8 cellular contexts compared by ENCODE assay signal in the genomic region with DNA sequence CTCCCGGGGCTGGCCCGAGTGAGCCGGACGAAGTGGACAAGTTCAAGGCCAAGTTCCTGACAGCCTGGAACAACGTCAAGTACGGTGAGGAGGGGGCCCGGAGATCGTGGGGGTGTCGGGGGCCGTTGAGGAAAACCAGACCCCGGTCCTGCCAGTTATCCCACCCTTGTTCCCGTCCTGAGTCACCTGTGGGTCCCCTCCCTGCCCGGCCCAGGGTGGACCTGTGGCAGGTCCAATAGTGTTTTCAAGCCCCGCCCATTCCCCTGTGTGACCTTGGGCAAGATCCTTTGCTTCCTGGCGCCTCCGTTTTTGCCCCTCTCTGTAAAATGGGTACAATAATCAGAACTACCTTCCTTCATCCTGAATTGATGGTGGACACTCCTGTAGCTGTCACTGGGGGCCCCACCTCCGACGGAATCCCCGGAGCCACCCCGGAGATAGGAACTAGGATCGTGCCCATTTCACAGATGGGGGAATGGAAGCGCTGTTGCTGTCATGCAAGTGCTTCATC. TPM values are rescaled to one million over a fixed set of nuclear protein-coding genes. Genes with fewer than 3 reads are reported as not detected.
DNase-seq lines count a peak whose midpoint lies in the region; ATAC-seq, FAIRE-seq and TF ChIP-seq lines count a peak whose summit lies in the region.

No MANE protein-coding gene starts in this region.

- DNase-seq in stimulated activated CD4-positive, alpha-beta T cell treated with anti-CD3 and anti-CD28 coated beads, Interleukin-2, amount 100 ng/mL, for 24 hours: peak; percentile 33 to 40
- no peak for DNase-seq in stimulated activated CD4-positive, alpha-beta T cell treated with anti-CD3 and anti-CD28 coated beads, Interleukin-12 subunit alpha, Interleukin-12 subunit beta, amount 100 ng/mL, for 4 hours
- DNase-seq in PC-9 (peak in 1 of 2 experiments; percentile 22), mucosa of gallbladder (ENCODE audit: low spot score) (peak; percentile 18), aorta (peak in 1 of 2 donors; percentile 75), frontal cortex (ENCODE audit: low spot score in 2 of 2) (no peak), activated gamma-delta T cell (lab: John Stamatoyannopoulos, UW) (no peak)

- CTCF ChIA-PET in PC-9 (lab: Charles Lee): no interaction called here

- no peak for ATAC-seq in aorta (ENCODE audit: low FRiP score)

- no peak for TF ChIP-seq CTCF in PC-9 (conservative IDR thresholded peaks at IDR 0.05)

- no peaks in the 10 kb centered on the region for H4K20me1 ChIP-seq in PC-9 (ENCODE audit: insufficient read depth)

- peaks cover 29% of the 10 kb centered on the region for H3K36me3 Mint-ChIP-seq in dendritic cell treated with granulocyte-macrophage colony-stimulating factor and Interleukin-4, amounts not matched to agents 40 ng/mL and 50 ng/mL, for 4 days (ENCODE audit: low read depth)

- H3K27me3 ChIP-seq in PC-9 (ENCODE audit: insufficient read depth, low read depth) (no peaks in the 10 kb centered on the region), aorta (ENCODE audit: control insufficient read depth in 1 of 2, insufficient read depth in 2 of 2, low read length in 1 of 2) (no peaks in the 10 kb centered on the region)

- H3K9me2 ChIP-seq in PC-9 (ENCODE audit: insufficient read depth): no peaks in the 10 kb centered on the region

- H3F3A ChIP-seq in PC-9 (ENCODE audit: insufficient read depth, low read depth): no peaks in the 10 kb centered on the region; the same call in 1 of the 2 replicates

- H3K36me3 ChIP-seq in PC-9 (ENCODE audit: low read depth): 0 out of 2 replicates have a peak, but pooled peaks cover 6% of the 10 kb centered on the region
- no peaks in the 10 kb centered on the region for H3K36me3 ChIP-seq in aorta (ENCODE audit: control insufficient read depth in 1 of 2, insufficient read depth in 2 of 2, low read length in 1 of 2)

- FAIRE-seq in frontal cortex (lab: Jason Lieb, UNC): no peak

- H3K4me3 Mint-ChIP-seq in dendritic cell treated with granulocyte-macrophage colony-stimulating factor and Interleukin-4, amounts not matched to agents 40 ng/mL and 50 ng/mL, for 4 days: peak overlapping the region; percentile 83

- POLR2A ChIA-PET in PC-9 (lab: Charles Lee; ENCODE audit: unreplicated experiment): no interaction called here

- H3K4me3 ChIP-seq in PC-9 (peak overlapping the region; percentile 82), aorta (ENCODE audit: low read length in 2 of 2) (peak overlapping the region; percentile 85 to 94)

- H3K4me1 Mint-ChIP-seq in dendritic cell treated with granulocyte-macrophage colony-stimulating factor and Interleukin-4, amounts not matched to agents 40 ng/mL and 50 ng/mL, for 4 days (ENCODE audit: low read depth): peaks cover 26% of the 10 kb centered on the region

- peaks cover 10% of the 10 kb centered on the region for H3K79me2 ChIP-seq in PC-9 (ENCODE audit: low read depth)

- H3K4me1 ChIP-seq in PC-9 (replicated peaks; ENCODE audit: insufficient read depth) (peaks cover 6% of the 10 kb centered on the region; the same call in 1 of the 2 replicates), aorta (ENCODE audit: control insufficient read depth in 1 of 2, insufficient read depth in 2 of 2, low read length in 2 of 2) (no peaks in the 10 kb centered on the region)

- H3K9me3 ChIP-seq in PC-9 (ENCODE audit: insufficient read depth, low read depth) (no peaks in the 10 kb centered on the region), aorta (ENCODE audit: control insufficient read depth, low read length) (no peaks in the 10 kb centered on the region)

- H2AFZ ChIP-seq in PC-9: peak overlapping the region; percentile 78

- H3K9me3 Mint-ChIP-seq in dendritic cell treated with granulocyte-macrophage colony-stimulating factor and Interleukin-4, amounts not matched to agents 40 ng/mL and 50 ng/mL, for 4 days: no peaks in the 10 kb centered on the region

- H3K27ac ChIP-seq in PC-9 (no peak overlapping the region), aorta (ENCODE audit: low read depth in 1 of 2, low read length in 2 of 2) (no peak overlapping the region)

- H3K4me2 ChIP-seq in PC-9: peak overlapping the region; percentile 76

- H3K27ac Mint-ChIP-seq in dendritic cell treated with granulocyte-macrophage colony-stimulating factor and Interleukin-4, amounts not matched to agents 40 ng/mL and 50 ng/mL, for 4 days: peak overlapping the region; percentile 75

- intact Hi-C loops in PC-9 (cut with micrococcal nuclease; ENCODE audit: unreplicated experiment) (loop anchor here (5.0 kb wide), 1 partner anchor 42 kb away; a partner anchor contains a TSS), aorta (cut with DNase I) (no loop called here)
- intact Hi-C loops in dendritic cell treated with granulocyte-macrophage colony-stimulating factor and Interleukin-4, amounts not matched to agents 40 ng/mL and 50 ng/mL, for 4 days (cut with micrococcal nuclease): no loop called here

- peaks cover 6% of the 10 kb centered on the region for H3K27me3 Mint-ChIP-seq in dendritic cell treated with granulocyte-macrophage colony-stimulating factor and Interleukin-4, amounts not matched to agents 40 ng/mL and 50 ng/mL, for 4 days

- whole genome bisulfite sequencing in aorta, 2 donors: 13 to 15% methylated on average over 22 of the region's 22 CpGs

- no TSS peak for BruUV-seq in PC-9 (replicated peaks; lab: Mats Ljungman, UMichigan)

RNA-seq across cellular contexts. Expression of a gene that starts 0.6 kb away (rescaled TPM):
- total RNA-seq in PC-9 (2021): 33.1 and 40.2 TPM in 2 replicates
- total RNA-seq in mucosa of gallbladder: 29.5 TPM
- total RNA-seq in aorta: 10 to 100 TPM; 14.0 to 17.2 TPM
- polyA plus RNA-seq in aorta: 10 to 100 TPM; 17.7 to 42.6 TPM
- total RNA-seq in frontal cortex: 7.3 TPM

RNA-seq across cellular contexts. Expression of a gene that starts 21.5 kb away (rescaled TPM):
- total RNA-seq in PC-9 (2021) (24.5 and 27.0 TPM in 2 replicates), mucosa of gallbladder (21.1 TPM), aorta (10 to 100 TPM; 15.8 to 18.9 TPM), frontal cortex (2.0 TPM)
- polyA plus RNA-seq in aorta: 10 to 100 TPM in 1 of 2 donors, 1 to 10 TPM in 1; 6.4 to 41.0 TPM

RNA-seq across cellular contexts. Expression of a gene that starts 24.5 kb away (rescaled TPM):
- total RNA-seq in PC-9 (2021) (8.3 and 10.1 TPM in 2 replicates), mucosa of gallbladder (6.2 TPM), aorta (10 to 100 TPM; 11.8 to 19.2 TPM), frontal cortex (73.0 TPM)
- 10 to 100 TPM; 17.9 to 23.0 TPM for polyA plus RNA-seq in aorta

RNA-seq across cellular contexts. Expression of a gene that starts 27.1 kb away (rescaled TPM):
- total RNA-seq in PC-9 (2021) (7.9 and 9.5 TPM in 2 replicates), mucosa of gallbladder (0.20 TPM), aorta (under 1 TPM; 0.39 to 0.99 TPM), frontal cortex (0.41 TPM)
- 1 to 10 TPM; 1.3 to 1.6 TPM for polyA plus RNA-seq in aorta

RNA-seq across cellular contexts. Expression of a gene that starts 41.1 kb away (rescaled TPM):
- total RNA-seq in PC-9 (2021) (154 and 170 TPM in 2 replicates), mucosa of gallbladder (81.7 TPM), aorta (10 to 100 TPM; 43.6 to 62.8 TPM), frontal cortex (45.7 TPM)
- 10 to 100 TPM; 30.9 to 56.2 TPM for polyA plus RNA-seq in aorta

Comparison
In these comparisons a context has a peak if more than half of its experiments do, and no peak if none do; other contexts are left out.
1. DNase-seq: peak in stimulated activated CD4-positive, alpha-beta T cell treated with anti-CD3 and anti-CD28 coated beads, Interleukin-2, amount 100 ng/mL, for 24 hours (2 of 2) and mucosa of gallbladder (single experiment); none in stimulated activated CD4-positive, alpha-beta T cell treated with anti-CD3 and anti-CD28 coated beads, Interleukin-12 subunit alpha, Interleukin-12 subunit beta, amount 100 ng/mL, for 4 hours (single experiment), frontal cortex (0 of 2) and activated gamma-delta T cell (single experiment).